Comparison of ENCODE assay signal across 7 cellular contexts in genomic region chr5:173888473-173889135, GRCh38. TPM values are rescaled to one million over a fixed set of nuclear protein-coding genes. Genes with fewer than 3 reads are reported as not detected.
DNase-seq lines count a peak whose midpoint lies in the region; ATAC-seq and TF ChIP-seq lines count a peak whose summit lies in the region.

No MANE protein-coding gene starts in this region.

- TF ChIP-seq CTCF in PC-3 (conservative IDR thresholded peaks at IDR 0.05; ENCODE audit: low read depth, low read length), result no peak
- no peak for TF ChIP-seq CTCF in choroid plexus epithelial cell (conservative IDR thresholded peaks at IDR 0.05; ENCODE audit: low read depth, low read length)

- H3K4me2 ChIP-seq in PC-3 (ENCODE audit: low read length) (peak overlapping the region; percentile 88), mesenchymal stem cell (ENCODE audit: low read length, poor library complexity, severe bottlenecking) (peak overlapping the region; percentile 71)

- H2AK5ac ChIP-seq in mesenchymal stem cell (ENCODE audit: low read length, severe bottlenecking), result no peak overlapping the region

- H3K36me3 ChIP-seq in PC-3 (ENCODE audit: low read depth, low read length) (no peaks in the 10 kb centered on the region), mesenchymal stem cell (ENCODE audit: control insufficient read depth in 1 of 2, insufficient read depth in 2 of 2, low read depth in 1 of 2, low read length in 2 of 2) (peaks cover 0 to 3% of the 10 kb centered on the region in 2 experiments), urinary bladder (ENCODE audit: insufficient read depth) (no peaks in the 10 kb centered on the region)

- no peak overlapping the region for H2BK12ac ChIP-seq in mesenchymal stem cell (ENCODE audit: low read length in 2 of 2)

- H2AFZ ChIP-seq in PC-3 (ENCODE audit: low read length) (no peak overlapping the region), mesenchymal stem cell (ENCODE audit: low read depth, low read length) (no peak overlapping the region)

- DNase-seq in PC-3, result peak; percentile 40
- peak; percentile 30 for DNase-seq in choroid plexus epithelial cell (ENCODE audit: low read depth)
- peak; percentile 35 for DNase-seq in mesenchymal stem cell
- DNase-seq in GDM1 (lab: John Stamatoyannopoulos, UW), result no peak

- BruUV-seq in PC-3 (replicated peaks; lab: Mats Ljungman, UMichigan), result TSS peak; percentile 57

- no peak overlapping the region for H4K8ac ChIP-seq in mesenchymal stem cell (ENCODE audit: low read length)

- intact Hi-C loops in PC-3 (cut with micrococcal nuclease), result loop anchor here (1.0 to 5.0 kb wide), 6 partner anchors 14 to 272 kb away; partner anchors contain the start of gene BOD1

- H4K20me1 ChIP-seq in PC-3 (ENCODE audit: low read length), result no peaks in the 10 kb centered on the region

- no peaks in the 10 kb centered on the region for H3K9me3 ChIP-seq in PC-3 (ENCODE audit: low read length)
- no peaks in the 10 kb centered on the region for H3K9me3 ChIP-seq in mesenchymal stem cell (ENCODE audit: control insufficient read depth, low read length)

- ATAC-seq in PC-3 (no peak), GM18502 (IDR thresholded peaks at IDR 0.05; ENCODE audit: poor library complexity, unreplicated experiment) (no peak)

- H3K79me2 ChIP-seq in PC-3 (ENCODE audit: low read length), result peaks cover 53% of the 10 kb centered on the region

- CTCF ChIA-PET in PC-3 (lab: Charles Lee), result interaction anchor here (1.0 to 1.5 kb wide), 4 partner anchors 37 to 272 kb away, joined by 4 to 8 read pairs (median 5); partner anchors contain the start of gene BOD1

- peak overlapping the region; percentile 19 for H2BK120ac ChIP-seq in mesenchymal stem cell (ENCODE audit: low read depth, low read length)

- no peak overlapping the region for H4K91ac ChIP-seq in mesenchymal stem cell (ENCODE audit: low read length)

- H3K4me1 ChIP-seq in PC-3 (ENCODE audit: insufficient read depth, low read length) (peaks cover 41% of the 10 kb centered on the region), mesenchymal stem cell (ENCODE audit: control insufficient read depth, insufficient read depth, low read depth, low read length) (peaks cover 4% of the 10 kb centered on the region), urinary bladder (ENCODE audit: insufficient read depth) (no peaks in the 10 kb centered on the region)

- H3K27me3 ChIP-seq in PC-3 (ENCODE audit: low read length), result no peaks in the 10 kb centered on the region
- H3K27me3 ChIP-seq in mesenchymal stem cell (ENCODE audit: control insufficient read depth in 1 of 2, insufficient read depth in 1 of 2, low read length in 2 of 2), result no peaks in the 10 kb centered on the region

- peak overlapping the region in 1 of 2 experiments; percentile 89 for H3K23ac ChIP-seq in mesenchymal stem cell (ENCODE audit: low read length in 2 of 2)

- no peaks in the 10 kb centered on the region for H3K9me2 ChIP-seq in PC-3 (replicated peaks; ENCODE audit: low read length)

- no peaks in the 10 kb centered on the region for H3K79me1 ChIP-seq in mesenchymal stem cell (replicated peaks; ENCODE audit: low read length, poor library complexity, severe bottlenecking)

- H3F3A ChIP-seq in PC-3 (ENCODE audit: low read length, unreplicated experiment), result no peaks in the 10 kb centered on the region

- H2BK15ac ChIP-seq in mesenchymal stem cell (ENCODE audit: low read depth, poor library complexity, severe bottlenecking), result no peak overlapping the region

- H3K9ac ChIP-seq in PC-3 (ENCODE audit: low read length), result peak overlapping the region; percentile 74
- peak overlapping the region; percentile 95 for H3K9ac ChIP-seq in mesenchymal stem cell (ENCODE audit: low read length)

- POLR2A ChIA-PET in PC-3 (lab: Charles Lee; ENCODE audit: unreplicated experiment), result interaction anchor here (0.6 to 1.0 kb wide), 4 partner anchors 23 to 125 kb away, joined by 3 to 14 read pairs (median 4); no protein-coding TSS in a partner anchor

- peak overlapping the region; percentile 86 for H3K4me3 ChIP-seq in GM08714 (ENCODE audit: low read length)
- peak overlapping the region; percentile 90 for H3K4me3 ChIP-seq in PC-3 (ENCODE audit: low read length)
- H3K4me3 ChIP-seq in choroid plexus epithelial cell (ENCODE audit: low read depth, low read length), result peak overlapping the region; percentile 83
- peak overlapping the region; percentile 78 to 87 for H3K4me3 ChIP-seq in mesenchymal stem cell (ENCODE audit: insufficient read depth in 1 of 2, low read depth in 1 of 2, low read length in 2 of 2)
- peak overlapping the region; percentile 94 for H3K4me3 ChIP-seq in urinary bladder (ENCODE audit: low read depth, low read length)

- H2BK5ac ChIP-seq in mesenchymal stem cell (ENCODE audit: low read depth, low read length, poor library complexity, severe bottlenecking), result no peak overlapping the region

- H3K27ac ChIP-seq in PC-3 (ENCODE audit: low read length) (no peak overlapping the region), mesenchymal stem cell (ENCODE audit: low read length, poor library complexity, severe bottlenecking) (peak overlapping the region; percentile 48), urinary bladder (ENCODE audit: low read depth) (peak overlapping the region; percentile 86)

- peak overlapping the region in 1 of 2 experiments; percentile 50 for H3K4ac ChIP-seq in mesenchymal stem cell (ENCODE audit: low read depth in 1 of 2, low read length in 2 of 2)

- WGBS in mesenchymal stem cell, result 1% methylated on average over 33 of the region's 37 CpGs
- under 1% methylated on average over 37 of the region's 37 CpGs for whole genome bisulfite sequencing in urinary bladder

- H3K18ac ChIP-seq in mesenchymal stem cell (ENCODE audit: low read depth in 1 of 2, low read length in 2 of 2), result peak overlapping the region; percentile 56 to 60

- peak overlapping the region in 1 of 2 experiments; percentile 26 for H3K14ac ChIP-seq in mesenchymal stem cell (ENCODE audit: low read length in 2 of 2)

RNA-seq across cellular contexts. Expression of gene CPEB4, which starts 0.5 kb away (rescaled TPM):
- total RNA-seq in PC-3 (2014; rRNA removed), result 26.2 and 37.0 TPM in 2 replicates
- polyA plus RNA-seq in mesenchymal stem cell (2013, experiment 1 of 2), result 12.8 TPM
- polyA plus RNA-seq in mesenchymal stem cell (2013, experiment 2 of 2), result 12.4 TPM
- total RNA-seq in urinary bladder, result 26.4 TPM
- 22.1 TPM for polyA plus RNA-seq in urinary bladder
